Comparison of ENCODE assay signal across 10 cellular contexts in the genomic region with DNA sequence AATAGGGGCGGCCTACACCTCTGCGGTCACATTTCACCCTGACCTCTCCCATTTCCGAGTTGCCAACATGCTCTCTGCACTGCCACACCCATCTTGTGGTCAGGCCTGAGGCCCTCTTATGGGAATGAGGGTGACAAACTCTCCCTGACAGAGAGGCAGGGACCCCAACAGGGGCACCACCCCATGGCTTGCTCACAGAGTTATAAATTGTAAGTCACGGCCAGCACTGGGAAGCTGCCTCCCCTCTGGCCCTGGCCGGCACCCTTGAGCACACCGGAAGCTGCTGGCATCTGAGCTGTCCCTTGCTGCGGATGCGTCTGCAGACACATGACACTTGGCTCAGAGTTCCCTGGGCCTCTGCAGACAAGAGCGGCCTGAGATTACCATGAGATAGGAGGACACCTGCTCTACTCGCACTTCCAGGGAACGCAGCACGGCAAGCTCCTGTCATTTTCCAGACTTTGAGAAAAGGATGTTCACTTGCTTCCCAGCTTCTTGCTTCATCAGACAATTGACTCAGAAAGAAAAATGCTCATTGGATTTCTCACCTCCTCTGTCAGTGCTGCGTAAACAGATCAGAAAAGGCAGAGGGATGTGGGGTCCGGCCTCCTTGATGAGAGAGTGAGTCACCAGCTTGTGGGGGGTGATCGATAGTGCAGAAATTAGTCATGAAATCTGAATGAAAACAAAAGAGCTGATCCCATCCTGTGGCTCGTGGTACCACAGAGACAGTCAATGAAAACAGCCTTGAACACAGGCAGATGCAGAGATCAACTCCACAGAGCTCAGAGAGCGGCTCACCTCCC.
A peak's percentile ranks its signal among the peaks of the same experiment; 100 is the strongest.
DNase-seq lines count a peak whose midpoint lies in the region; ATAC-seq and TF ChIP-seq lines count a peak whose summit lies in the region.
"Had no signal": no experiment of that assay in that cellular context is flagged by ENCODE, and none has a peak within 500 bp of the region (broad histone marks: within the 10 kb centered on the region; RNA-seq: fewer than 3 reads in every experiment).

No MANE protein-coding gene starts in this region.

- H3K4me1 ChIP-seq in HAP-1, result no peaks in the 10 kb centered on the region
- peaks cover 5% of the 10 kb centered on the region for H3K4me1 ChIP-seq in upper lobe of right lung

- peaks cover 4% of the 10 kb centered on the region for H3K27me3 Mint-ChIP-seq in activated T-cell treated with anti-CD3 and anti-CD28 coated beads, Interleukin-2, amount 50 U/mL, for 72 hours (ENCODE audit: low read depth)
- H3K27me3 Mint-ChIP-seq in immature natural killer cell (ENCODE audit: low read depth in 3 of 3), result peaks cover 0 to 3% (median 2%) of the 10 kb centered on the region in 3 donors
- H3K27me3 Mint-ChIP-seq in stimulated activated naive CD8-positive, alpha-beta T cell treated with anti-CD3 and anti-CD28 coated beads, Interleukin-15, amount 100 ng/mL, for 72 hours, result peaks cover 46% of the 10 kb centered on the region

- no peaks in the 10 kb centered on the region for H3K9me3 Mint-ChIP-seq in activated T-cell treated with anti-CD3 and anti-CD28 coated beads, Interleukin-2, amount 50 U/mL, for 72 hours
- H3K9me3 Mint-ChIP-seq in immature natural killer cell, result no peaks in the 10 kb centered on the region
- peaks cover 4 to 5% of the 10 kb centered on the region in 2 donors for H3K9me3 Mint-ChIP-seq in stimulated activated naive CD8-positive, alpha-beta T cell treated with anti-CD3 and anti-CD28 coated beads, Interleukin-15, amount 100 ng/mL, for 72 hours

- in situ Hi-C loops in HAP-1 (cut with MboI; ENCODE audit: low sequenced_read_pairs), result no loop called here

- no peaks in the 10 kb centered on the region for H3K9me3 ChIP-seq in HAP-1
- no peaks in the 10 kb centered on the region for H3K9me3 ChIP-seq in upper lobe of right lung

- H3K27me3 ChIP-seq in HAP-1 (ENCODE audit: low read depth) (no peaks in the 10 kb centered on the region), upper lobe of right lung (no peaks in the 10 kb centered on the region)

- peak overlapping the region; percentile 72 to 79 for H3K4me3 Mint-ChIP-seq in activated T-cell treated with anti-CD3 and anti-CD28 coated beads, Interleukin-2, amount 50 U/mL, for 72 hours
- peak overlapping the region in 1 of 5 donors; percentile 72 for H3K4me3 Mint-ChIP-seq in immature natural killer cell
- H3K4me3 Mint-ChIP-seq in stimulated activated naive CD8-positive, alpha-beta T cell treated with anti-CD3 and anti-CD28 coated beads, Interleukin-15, amount 100 ng/mL, for 72 hours, result peak overlapping the region; percentile 44 to 70
- H3K4me3 Mint-ChIP-seq: CD4-positive, CD25-positive, alpha-beta regulatory T cell had no signal

- H3K4me3 ChIP-seq in HAP-1, result no peak overlapping the region
- H3K4me3 ChIP-seq in upper lobe of right lung, result no peak overlapping the region
- H3K4me3 ChIP-seq: lung had no signal

- H3K36me3 ChIP-seq in HAP-1 (replicated peaks) (no peaks in the 10 kb centered on the region), upper lobe of right lung (no peaks in the 10 kb centered on the region)

- intact Hi-C loops in upper lobe of right lung (cut with DNase I), result no loop called here

- peak; percentile 98 for ATAC-seq in activated T-cell treated with anti-CD3 and anti-CD28 coated beads, Interleukin-2, amount 50 U/mL, for 72 hours (replicated peaks in 1 of 2)
- ATAC-seq in stimulated activated naive CD8-positive, alpha-beta T cell treated with anti-CD3 and anti-CD28 coated beads, Interleukin-15, amount 100 ng/mL, for 72 hours, result peak; percentile 99
- ATAC-seq in GM18868 (IDR thresholded peaks at IDR 0.05; ENCODE audit: unreplicated experiment) (no peak), upper lobe of right lung (no peak)

- peak overlapping the region; percentile 69 for H3K27ac Mint-ChIP-seq in activated T-cell treated with anti-CD3 and anti-CD28 coated beads, Interleukin-2, amount 50 U/mL, for 72 hours
- H3K27ac Mint-ChIP-seq in immature natural killer cell, result peak overlapping the region in 4 of 6 donors; percentile 24 to 92 (median 78)
- H3K27ac Mint-ChIP-seq in stimulated activated naive CD8-positive, alpha-beta T cell treated with anti-CD3 and anti-CD28 coated beads, Interleukin-15, amount 100 ng/mL, for 72 hours, result peak overlapping the region; percentile 77 to 89
- H3K27ac Mint-ChIP-seq: CD4-positive, CD25-positive, alpha-beta regulatory T cell had no signal

- DNase-seq in activated gamma-delta T cell treated with anti-CD3 and anti-CD28 coated beads, Interleukin-2, amount 50 U/mL, for 16 hours (ENCODE audit: low read depth), result peak; percentile 17
- DNase-seq in activated gamma-delta T cell treated with Interleukin-2 at 50 U/mL for 16 hours (no peak), immature natural killer cell (peak in 1 of 3 donors; percentile 30), HAP-1 (ENCODE audit: low spot score in 2 of 2) (no peak), upper lobe of right lung (no peak)
- peak; percentile 83 to 89 for DNase-seq in activated T-cell treated with anti-CD3 and anti-CD28 coated beads, Interleukin-2, amount 50 U/mL, for 72 hours
- DNase-seq in stimulated activated naive CD8-positive, alpha-beta T cell treated with anti-CD3 and anti-CD28 coated beads, Interleukin-15, amount 100 ng/mL, for 72 hours, result peak; percentile 76 to 88

- H3K4me1 Mint-ChIP-seq in activated T-cell treated with anti-CD3 and anti-CD28 coated beads, Interleukin-2, amount 50 U/mL, for 72 hours (ENCODE audit: low read depth), result peaks cover 31% of the 10 kb centered on the region
- H3K4me1 Mint-ChIP-seq in immature natural killer cell, result no peaks in the 10 kb centered on the region
- H3K4me1 Mint-ChIP-seq in stimulated activated naive CD8-positive, alpha-beta T cell treated with anti-CD3 and anti-CD28 coated beads, Interleukin-15, amount 100 ng/mL, for 72 hours, result peaks cover 29% of the 10 kb centered on the region

- no peak overlapping the region for H3K27ac ChIP-seq in upper lobe of right lung

- peaks cover 6 to 7% of the 10 kb centered on the region in 2 donors for H3K36me3 Mint-ChIP-seq in activated T-cell treated with anti-CD3 and anti-CD28 coated beads, Interleukin-2, amount 50 U/mL, for 72 hours (ENCODE audit: insufficient read depth in 2 of 2)
- H3K36me3 Mint-ChIP-seq in immature natural killer cell, result peaks cover 0 to 5% (median 3%) of the 10 kb centered on the region in 3 donors
- H3K36me3 Mint-ChIP-seq: CD4-positive, CD25-positive, alpha-beta regulatory T cell had no signal

- no peak for TF ChIP-seq CTCF in upper lobe of right lung (IDR thresholded peaks at IDR 0.05)

Comparison
In these comparisons a context has a peak if more than half of its experiments do, and no peak if none do; other contexts are left out.
1. DNase-seq: peak in activated gamma-delta T cell treated with anti-CD3 and anti-CD28 coated beads, Interleukin-2, amount 50 U/mL, for 16 hours (single experiment), activated T-cell treated with anti-CD3 and anti-CD28 coated beads, Interleukin-2, amount 50 U/mL, for 72 hours (2 of 2) and stimulated activated naive CD8-positive, alpha-beta T cell treated with anti-CD3 and anti-CD28 coated beads, Interleukin-15, amount 100 ng/mL, for 72 hours (2 of 2); none in activated gamma-delta T cell treated with Interleukin-2 at 50 U/mL for 16 hours (single experiment), HAP-1 (0 of 2) and upper lobe of right lung (single experiment).
2. ATAC-seq: peak in activated T-cell treated with anti-CD3 and anti-CD28 coated beads, Interleukin-2, amount 50 U/mL, for 72 hours (2 of 2) and stimulated activated naive CD8-positive, alpha-beta T cell treated with anti-CD3 and anti-CD28 coated beads, Interleukin-15, amount 100 ng/mL, for 72 hours (single experiment); none in GM18868 (single experiment) and upper lobe of right lung (single experiment).
3. Peak in every context shown above with its lines, with median percentiles within 50 percentile points of each other: H3K27ac Mint-ChIP-seq.